8 cellular contexts compared by ENCODE assay signal in the genomic region with DNA sequence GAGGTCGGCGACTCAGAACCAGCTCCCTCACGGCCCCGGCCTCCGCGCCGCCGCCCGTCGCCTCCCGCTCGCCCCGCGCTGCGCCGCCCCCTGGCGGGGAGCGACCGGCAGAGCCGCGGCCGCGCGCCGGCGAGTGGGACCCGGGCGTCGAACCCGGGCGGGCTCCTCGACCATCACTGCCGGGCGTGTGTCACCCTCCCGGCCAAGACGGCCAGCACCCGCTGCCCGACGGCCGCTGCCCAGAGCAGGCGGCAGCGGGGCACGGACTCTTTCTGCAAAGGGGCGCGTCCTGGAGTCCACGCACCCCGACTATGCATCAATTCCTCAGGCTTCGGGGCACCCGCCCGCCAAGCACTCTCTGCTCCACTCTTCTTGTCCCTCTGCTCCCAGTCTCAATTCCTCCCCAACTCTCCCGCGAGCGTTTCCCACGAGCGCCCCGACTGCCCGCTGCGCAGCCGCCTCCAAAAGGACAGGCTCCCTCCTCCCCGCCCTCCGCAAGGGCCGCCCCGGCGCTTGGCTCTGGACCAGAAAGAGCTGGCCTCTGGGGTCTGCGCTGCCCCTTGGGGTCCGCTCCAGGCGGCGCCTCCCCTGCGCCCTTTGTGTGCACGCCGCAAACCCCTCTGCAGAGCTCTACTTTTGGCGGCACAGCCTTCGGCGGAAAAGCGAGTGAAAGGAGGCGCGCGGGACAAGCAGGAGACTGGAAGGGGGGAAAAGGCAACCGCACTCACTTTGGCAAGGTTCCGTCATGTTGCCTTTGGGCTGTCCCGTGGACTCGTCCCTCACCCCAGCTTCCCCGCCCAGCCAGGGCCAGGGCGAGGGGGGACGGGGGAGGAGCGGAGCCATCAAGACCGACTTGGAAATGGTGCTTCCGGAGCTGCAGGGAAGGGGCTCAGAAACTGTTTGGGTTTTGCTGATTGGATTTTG. TPM values are rescaled to one million over a fixed set of nuclear protein-coding genes. Genes with fewer than 3 reads are reported as not detected.
DNase-seq lines count a peak whose midpoint lies in the region; ATAC-seq, FAIRE-seq and TF ChIP-seq lines count a peak whose summit lies in the region.

No MANE protein-coding gene starts in this region.

- FAIRE-seq in HTR-8/SVneo (lab: Jason Lieb, UNC), result peak; percentile 88

- peak; percentile 31 for TF ChIP-seq CTCF in hepatocyte (IDR thresholded peaks at IDR 0.05; ENCODE audit: poor library complexity)

- H3K9me3 ChIP-seq in hepatocyte (ENCODE audit: low read depth), result no peaks in the 10 kb centered on the region

- no peaks in the 10 kb centered on the region for H3K4me1 ChIP-seq in hepatocyte (ENCODE audit: insufficient read depth)

- H3K27me3 ChIP-seq in hepatocyte, result no peaks in the 10 kb centered on the region

- H3K36me3 ChIP-seq in hepatocyte (replicated peaks; ENCODE audit: insufficient read depth, low read depth), result no peaks in the 10 kb centered on the region

- WGBS in hepatocyte (ENCODE audit: low lambda C conversion rate, missing lambda C conversion rate), result 1% methylated on average over 82 of the region's 88 CpGs

- H3K79me2 ChIP-seq in hepatocyte, result peaks cover 37% of the 10 kb centered on the region

- peak; percentile 82 for DNase-seq in DMS53 (lab: John Stamatoyannopoulos, UW)
- DNase-seq in HTR-8/SVneo (ENCODE audit: insufficient read length, low spot score), result peak; percentile 53
- DNase-seq in T-helper 2 cell, result peak; percentile 26 to 66 (median 30)
- DNase-seq in astrocyte of the hippocampus (ENCODE audit: low read depth, low spot score), result peak; percentile 82
- DNase-seq in hepatocyte (ENCODE audit: low spot score), result peak; percentile 89
- DNase-seq in sciatic nerve (ENCODE audit: low spot score), result peak; percentile 82
- no peak for DNase-seq in superior temporal gyrus (ENCODE audit: extremely low spot score)

- peak overlapping the region; percentile 85 for H3K4me3 ChIP-seq in hepatocyte

- peaks cover 4% of the 10 kb centered on the region for H4K20me1 ChIP-seq in hepatocyte (ENCODE audit: insufficient read depth, poor library complexity, severe bottlenecking)

- H3K9me2 ChIP-seq in hepatocyte (replicated peaks; ENCODE audit: insufficient read depth), result no peaks in the 10 kb centered on the region

- peak overlapping the region; percentile 87 for H3K27ac ChIP-seq in hepatocyte

- intact Hi-C loops in sciatic nerve (cut with DNase I), result loop anchor here (5.0 kb wide), 1 partner anchor 420 kb away; no protein-coding TSS in a partner anchor

- H3K4me2 ChIP-seq in hepatocyte, result peak overlapping the region; percentile 88

- ATAC-seq in GM21423 (IDR thresholded peaks at IDR 0.05; ENCODE audit: unreplicated experiment), result peak; percentile 50
- peak; percentile 84 for ATAC-seq in sciatic nerve

- H2AFZ ChIP-seq in hepatocyte, result peak overlapping the region; percentile 81

RNA-seq across cellular contexts. Expression of a gene that starts 1.1 kb away (rescaled TPM):
- 33.2 and 35.8 TPM in 2 replicates for total RNA-seq in hepatocyte
- polyA plus RNA-seq in hepatocyte, result 7.7 and 9.7 TPM in 2 replicates
- 55.8 TPM for total RNA-seq in sciatic nerve
